In the genomic region with DNA sequence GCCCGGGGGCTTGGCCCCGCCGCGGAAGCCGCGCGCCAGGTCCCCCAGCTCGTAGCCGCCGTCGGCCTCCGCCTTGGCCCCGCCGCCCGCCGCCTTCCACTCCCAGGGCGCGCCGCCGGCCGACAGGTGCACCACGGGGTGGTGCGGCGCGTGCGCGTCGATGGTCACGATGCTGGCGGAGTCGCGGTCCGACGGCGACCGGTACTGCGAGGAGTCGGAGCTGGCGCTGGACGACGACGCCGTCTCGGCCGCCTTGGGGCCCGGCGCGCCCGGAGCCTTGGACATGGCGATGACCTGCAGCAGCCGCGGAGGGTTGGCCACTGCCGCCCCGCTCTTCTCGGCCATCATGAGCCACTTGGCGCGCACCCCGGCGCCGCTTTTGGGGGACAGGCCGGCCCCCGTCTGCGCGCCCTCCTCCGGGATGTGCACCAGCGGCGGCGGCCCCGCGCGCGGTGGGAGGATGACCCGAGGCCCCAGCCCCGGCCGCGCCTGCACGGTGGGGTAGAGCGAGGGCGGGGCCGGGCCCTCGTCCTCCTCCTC, we compare ENCODE assay signal across 28 cellular contexts. TPM values are rescaled to one million over a fixed set of nuclear protein-coding genes. Genes with fewer than 3 reads are reported as not detected.
A peak's percentile ranks its signal among the peaks of the same experiment; 100 is the strongest.
DNase-seq lines count a peak whose midpoint lies in the region; ATAC-seq, FAIRE-seq and TF ChIP-seq lines count a peak whose summit lies in the region.
"Had no signal": no experiment of that assay in that cellular context is flagged by ENCODE, and none has a peak within 500 bp of the region (broad histone marks: within the 10 kb centered on the region; RNA-seq: fewer than 3 reads in every experiment).

No MANE protein-coding gene starts in this region.

- DNase-seq in GM12891 (ENCODE audit: insufficient read length, low spot score) (peak; percentile 19), T-helper 17 cell (no peak), sigmoid colon (no peak)
- no peak for DNase-seq in naive thymus-derived CD4-positive, alpha-beta T cell
- DNase-seq in activated naive CD4-positive, alpha-beta T cell treated with anti-CD3 and anti-CD28 coated beads for 36 hours: no peak
- DNase-seq: activated CD8-positive, alpha-beta T cell treated with anti-CD3 and anti-CD28 coated beads for 36 hours; activated gamma-delta T cell; activated T-cell treated with anti-CD3 and anti-CD28 coated beads for 4 hours; brain microvascular endothelial cell; CD4-positive, CD25-positive, alpha-beta regulatory T cell; effector memory CD4-positive, alpha-beta T cell; esophagus squamous epithelium; gastrocnemius medialis; hippocampal formation; NCI-H1092; NCI-H187 treated with DMSO at 0.1 percent for 48 hours; NCI-H2227 treated with DMSO at 0.1 percent for 48 hours; NCI-H774; stimulated activated naive CD4-positive, alpha-beta T cell; thyroid gland had no signal

- H3K27ac ChIP-seq in naive thymus-derived CD4-positive, alpha-beta T cell (ENCODE audit: low read depth, low read length): no peak overlapping the region
- no peak overlapping the region for H3K27ac ChIP-seq in sigmoid colon
- H3K27ac ChIP-seq: adrenal gland, brain microvascular endothelial cell, esophagus squamous epithelium, gastrocnemius medialis, neutrophil, prostate gland, skin epidermis, thyroid gland had no signal

- H3K4me1 ChIP-seq in naive thymus-derived CD4-positive, alpha-beta T cell (ENCODE audit: control insufficient read depth in 2 of 2, insufficient read depth in 2 of 2, low read length in 2 of 2): no peaks in the 10 kb centered on the region
- no peaks in the 10 kb centered on the region for H3K4me1 ChIP-seq in sigmoid colon
- H3K4me1 ChIP-seq: adrenal gland, esophagus squamous epithelium, gastrocnemius medialis, prostate gland, thyroid gland had no signal

- H3K27me3 Mint-ChIP-seq in T-helper 17 cell: no peaks in the 10 kb centered on the region
- no peaks in the 10 kb centered on the region for H3K27me3 Mint-ChIP-seq in naive thymus-derived CD4-positive, alpha-beta T cell
- no peaks in the 10 kb centered on the region for H3K27me3 Mint-ChIP-seq in activated naive CD4-positive, alpha-beta T cell treated with anti-CD3 and anti-CD28 coated beads for 36 hours (ENCODE audit: low read depth)
- H3K27me3 Mint-ChIP-seq: activated CD8-positive, alpha-beta T cell treated with anti-CD3 and anti-CD28 coated beads for 36 hours; CD4-positive, CD25-positive, alpha-beta regulatory T cell had no signal

- peaks cover 1 to 51% (median 12%) of the 10 kb centered on the region in 3 experiments for H3K36me3 ChIP-seq in naive thymus-derived CD4-positive, alpha-beta T cell (ENCODE audit: control insufficient read depth in 2 of 3, insufficient read depth in 3 of 3, low read length in 3 of 3)
- H3K36me3 ChIP-seq in sigmoid colon: peaks cover 33 to 53% (median 47%) of the 10 kb centered on the region in 4 donors

- CTCF ChIA-PET in naive thymus-derived CD4-positive, alpha-beta T cell (lab: Charles Lee): no interaction called here
- CTCF ChIA-PET in activated naive CD4-positive, alpha-beta T cell treated with anti-CD3 and anti-CD28 coated beads for 36 hours (lab: Charles Lee): no interaction called here

- H3K4me3 Mint-ChIP-seq in T-helper 17 cell: no peak overlapping the region
- no peak overlapping the region for H3K4me3 Mint-ChIP-seq in naive thymus-derived CD4-positive, alpha-beta T cell
- H3K4me3 Mint-ChIP-seq in activated naive CD4-positive, alpha-beta T cell treated with anti-CD3 and anti-CD28 coated beads for 36 hours: no peak overlapping the region
- H3K4me3 Mint-ChIP-seq: activated CD8-positive, alpha-beta T cell treated with anti-CD3 and anti-CD28 coated beads for 36 hours had no signal

- no peaks in the 10 kb centered on the region for H3K4me1 Mint-ChIP-seq in T-helper 17 cell
- peaks cover 0 to 2% (median under 1%) of the 10 kb centered on the region in 7 donors for H3K4me1 Mint-ChIP-seq in naive thymus-derived CD4-positive, alpha-beta T cell
- no peaks in the 10 kb centered on the region for H3K4me1 Mint-ChIP-seq in activated naive CD4-positive, alpha-beta T cell treated with anti-CD3 and anti-CD28 coated beads for 36 hours (ENCODE audit: low read depth)

- TF ChIP-seq EP300 in sigmoid colon (IDR thresholded peaks at IDR 0.05): no peak

- 95 to 98% methylated on average over 81 of the region's 81 CpGs for WGBS in sigmoid colon, 2 donors

- peak overlapping the region; percentile 10 for H3K27ac Mint-ChIP-seq in T-helper 17 cell
- no peak overlapping the region for H3K27ac Mint-ChIP-seq in naive thymus-derived CD4-positive, alpha-beta T cell
- H3K27ac Mint-ChIP-seq in activated naive CD4-positive, alpha-beta T cell treated with anti-CD3 and anti-CD28 coated beads for 36 hours: no peak overlapping the region
- H3K27ac Mint-ChIP-seq: activated CD8-positive, alpha-beta T cell treated with anti-CD3 and anti-CD28 coated beads for 36 hours; CD4-positive, CD25-positive, alpha-beta regulatory T cell had no signal

- FAIRE-seq in GM12891 (lab: Jason Lieb, UNC): no peak
- FAIRE-seq: colon, G401.6 had no signal

- TF ChIP-seq CTCF in sigmoid colon (IDR thresholded peaks at IDR 0.05): no peak

- TF ChIP-seq POLR2A in GM12891 (IDR thresholded peaks at IDR 0.05; ENCODE audit: low read depth, low read length) (peak; percentile 30; the same call in 1 of the 2 replicates), sigmoid colon (IDR thresholded peaks at IDR 0.05) (no peak)

- ATAC-seq in T-helper 17 cell: no peak
- ATAC-seq in naive thymus-derived CD4-positive, alpha-beta T cell: peak; percentile 14
- ATAC-seq in HG03571 (IDR thresholded peaks at IDR 0.05; ENCODE audit: unreplicated experiment): no peak
- ATAC-seq: activated CD8-positive, alpha-beta T cell treated with anti-CD3 and anti-CD28 coated beads for 36 hours; gastrocnemius medialis had no signal

- POLR2A ChIA-PET in naive thymus-derived CD4-positive, alpha-beta T cell (lab: Charles Lee): no interaction called here

- H3K9me3 Mint-ChIP-seq in naive thymus-derived CD4-positive, alpha-beta T cell: peaks cover 0 to 12% (median 0%) of the 10 kb centered on the region in 11 donors
- peaks cover 2% of the 10 kb centered on the region for H3K9me3 Mint-ChIP-seq in activated naive CD4-positive, alpha-beta T cell treated with anti-CD3 and anti-CD28 coated beads for 36 hours
- H3K9me3 Mint-ChIP-seq: activated CD8-positive, alpha-beta T cell treated with anti-CD3 and anti-CD28 coated beads for 36 hours had no signal

- no peaks in the 10 kb centered on the region for H3K36me3 Mint-ChIP-seq in T-helper 17 cell (ENCODE audit: low read depth)
- H3K36me3 Mint-ChIP-seq in naive thymus-derived CD4-positive, alpha-beta T cell: peaks cover 5 to 29% (median 16%) of the 10 kb centered on the region in 5 donors
- H3K36me3 Mint-ChIP-seq in activated naive CD4-positive, alpha-beta T cell treated with anti-CD3 and anti-CD28 coated beads for 36 hours (ENCODE audit: low read depth): peaks cover 45% of the 10 kb centered on the region

- H3K4me3 ChIP-seq in naive thymus-derived CD4-positive, alpha-beta T cell (ENCODE audit: low read length): no peak overlapping the region
- no peak overlapping the region for H3K4me3 ChIP-seq in sigmoid colon
- H3K4me3 ChIP-seq: adrenal gland, esophagus squamous epithelium, gastrocnemius medialis, lung, prostate gland, skin epidermis, thyroid gland had no signal

- no peaks in the 10 kb centered on the region for H3K9me3 ChIP-seq in T-helper 17 cell (ENCODE audit: control insufficient read depth, low read length, poor library complexity, severe bottlenecking)
- no peaks in the 10 kb centered on the region for H3K9me3 ChIP-seq in naive thymus-derived CD4-positive, alpha-beta T cell (ENCODE audit: control insufficient read depth in 2 of 3, low read length in 3 of 3)
- no peaks in the 10 kb centered on the region for H3K9me3 ChIP-seq in sigmoid colon
- H3K9me3 ChIP-seq: adrenal gland, esophagus squamous epithelium, gastrocnemius medialis, neutrophil, prostate gland, thyroid gland had no signal

- intact Hi-C loops in naive thymus-derived CD4-positive, alpha-beta T cell (cut with micrococcal nuclease): no loop called here
- intact Hi-C loops in activated naive CD4-positive, alpha-beta T cell treated with anti-CD3 and anti-CD28 coated beads for 36 hours (cut with micrococcal nuclease): no loop called here
- intact Hi-C loops in sigmoid colon (cut with DNase I): no loop called here

- no peaks in the 10 kb centered on the region for H3K27me3 ChIP-seq in naive thymus-derived CD4-positive, alpha-beta T cell (ENCODE audit: control insufficient read depth in 2 of 2, insufficient read depth in 2 of 2, low read length in 2 of 2)
- no peaks in the 10 kb centered on the region for H3K27me3 ChIP-seq in sigmoid colon
- H3K27me3 ChIP-seq: adrenal gland, brain microvascular endothelial cell, esophagus squamous epithelium, gastrocnemius medialis, neutrophil, thyroid gland had no signal

RNA-seq across cellular contexts. Expression of gene PLPPR3, which starts 8.9 kb away (rescaled TPM):
- polyA plus RNA-seq in GM12891 (2012; ENCODE audit: low read depth, missing spikeins): 0.15 TPM
- not detected for total RNA-seq in T-helper 17 cell
- not detected for total RNA-seq in naive thymus-derived CD4-positive, alpha-beta T cell
- polyA plus RNA-seq in naive thymus-derived CD4-positive, alpha-beta T cell: not detected
- not detected for total RNA-seq in activated naive CD4-positive, alpha-beta T cell treated with anti-CD3 and anti-CD28 coated beads for 36 hours
- total RNA-seq in sigmoid colon: not detected
- polyA plus RNA-seq in sigmoid colon: under 1 TPM in 1 of 3 donors, not detected in 2; 0.07 TPM
- total RNA-seq: activated CD8-positive, alpha-beta T cell treated with anti-CD3 and anti-CD28 coated beads for 36 hours; CD4-positive, CD25-positive, alpha-beta regulatory T cell; esophagus squamous epithelium; gastrocnemius medialis; thyroid gland had no signal
- polyA plus RNA-seq: CD4-positive, CD25-positive, alpha-beta regulatory T cell had no signal

RNA-seq across cellular contexts. Expression of gene AZU1, which starts 14.7 kb away (rescaled TPM):
- 0.10 TPM for polyA plus RNA-seq in GM12891 (2012; ENCODE audit: low read depth, missing spikeins)
- total RNA-seq in T-helper 17 cell (1 to 10 TPM in 1 of 2 donors, under 1 TPM in 1; 0.90 to 1.2 TPM), sigmoid colon (1 to 10 TPM in 1 of 4 donors, under 1 TPM in 1, not detected in 2; 0.36 to 1.1 TPM)
- total RNA-seq in naive thymus-derived CD4-positive, alpha-beta T cell: 1 to 10 TPM in 1 of 5 experiments, under 1 TPM in 1, not detected in 3; 0.64 to 4.1 TPM
- not detected for polyA plus RNA-seq in naive thymus-derived CD4-positive, alpha-beta T cell
- total RNA-seq in activated naive CD4-positive, alpha-beta T cell treated with anti-CD3 and anti-CD28 coated beads for 36 hours: not detected
- under 1 TPM in 1 of 3 donors, not detected in 2; 0.03 TPM for polyA plus RNA-seq in sigmoid colon
- total RNA-seq: activated CD8-positive, alpha-beta T cell treated with anti-CD3 and anti-CD28 coated beads for 36 hours; esophagus squamous epithelium; gastrocnemius medialis; thyroid gland had no signal
- polyA plus RNA-seq: CD4-positive, CD25-positive, alpha-beta regulatory T cell had no signal

RNA-seq across cellular contexts. Expression of gene PTBP1, which starts 15.6 kb away (rescaled TPM):
- 196 TPM for polyA plus RNA-seq in GM12891 (2012; ENCODE audit: low read depth, missing spikeins)
- 100 to 1,000 TPM; 334 to 341 TPM for total RNA-seq in T-helper 17 cell
- 100 to 1,000 TPM; 313 to 524 (median 326) TPM for total RNA-seq in naive thymus-derived CD4-positive, alpha-beta T cell
- 100 to 1,000 TPM; 113 to 227 TPM for polyA plus RNA-seq in naive thymus-derived CD4-positive, alpha-beta T cell
- 100 to 1,000 TPM; 510 to 532 TPM for total RNA-seq in activated naive CD4-positive, alpha-beta T cell treated with anti-CD3 and anti-CD28 coated beads for 36 hours
- total RNA-seq in sigmoid colon: 10 to 100 TPM; 53.8 to 94.5 (median 71.7) TPM
- polyA plus RNA-seq in sigmoid colon: 100 to 1,000 TPM in 2 of 3 donors, 10 to 100 TPM in 1; 78.7 to 154 (median 101) TPM

RNA-seq across cellular contexts. Expression of gene PRTN3, which starts 27.9 kb away (rescaled TPM):
- not detected for polyA plus RNA-seq in GM12891 (2012; ENCODE audit: low read depth, missing spikeins)
- total RNA-seq in T-helper 17 cell (not detected), sigmoid colon (not detected)
- total RNA-seq in naive thymus-derived CD4-positive, alpha-beta T cell: 1 to 10 TPM in 1 of 5 experiments, not detected in 4; 2.7 TPM
- polyA plus RNA-seq in naive thymus-derived CD4-positive, alpha-beta T cell: not detected
- not detected for total RNA-seq in activated naive CD4-positive, alpha-beta T cell treated with anti-CD3 and anti-CD28 coated beads for 36 hours
- polyA plus RNA-seq in sigmoid colon: not detected
- total RNA-seq: activated CD8-positive, alpha-beta T cell treated with anti-CD3 and anti-CD28 coated beads for 36 hours; CD4-positive, CD25-positive, alpha-beta regulatory T cell; esophagus squamous epithelium; thyroid gland had no signal
- polyA plus RNA-seq: CD4-positive, CD25-positive, alpha-beta regulatory T cell had no signal

RNA-seq across cellular contexts. Expression of gene ELANE, which starts 39.2 kb away (rescaled TPM):
- not detected for polyA plus RNA-seq in GM12891 (2012; ENCODE audit: low read depth, missing spikeins)
- not detected for total RNA-seq in T-helper 17 cell
- total RNA-seq in naive thymus-derived CD4-positive, alpha-beta T cell: 1 to 10 TPM in 1 of 5 experiments, not detected in 4; 4.9 TPM
- not detected for polyA plus RNA-seq in naive thymus-derived CD4-positive, alpha-beta T cell
- not detected for total RNA-seq in activated naive CD4-positive, alpha-beta T cell treated with anti-CD3 and anti-CD28 coated beads for 36 hours
- total RNA-seq in sigmoid colon: 1 to 10 TPM in 3 of 4 donors, not detected in 1; 1.4 to 3.6 (median 2.3) TPM
- polyA plus RNA-seq in sigmoid colon: under 1 TPM in 1 of 3 donors, not detected in 2; 0.64 TPM
- total RNA-seq: activated CD8-positive, alpha-beta T cell treated with anti-CD3 and anti-CD28 coated beads for 36 hours; CD4-positive, CD25-positive, alpha-beta regulatory T cell had no signal
- polyA plus RNA-seq: CD4-positive, CD25-positive, alpha-beta regulatory T cell had no signal
